Comparison of ENCODE assay signal across 26 cellular contexts in genomic region chr18:48553236-48553635, GRCh38. TPM values are rescaled to one million over a fixed set of nuclear protein-coding genes. Genes with fewer than 3 reads are reported as not detected.
DNase-seq lines count a peak whose midpoint lies in the region; ATAC-seq, FAIRE-seq and TF ChIP-seq lines count a peak whose summit lies in the region.
"Had no signal": no experiment of that assay in that cellular context is flagged by ENCODE, and none has a peak within 500 bp of the region (broad histone marks: within the 10 kb centered on the region; RNA-seq: fewer than 3 reads in every experiment).

No MANE protein-coding gene starts in this region.

- H3K9me3 ChIP-seq in liver (ENCODE audit: control insufficient read depth in 4 of 4, low read length in 3 of 4) (no peaks in the 10 kb centered on the region), HepG2 (ENCODE audit: low read length) (no peaks in the 10 kb centered on the region)
- H3K9me3 ChIP-seq: BLaER1, SJSA1 had no signal

- no peak for DNase-seq in HepG2 (ENCODE audit: low spot score)
- peak; percentile 75 for DNase-seq in epithelial cell of esophagus (ENCODE audit: low read depth)
- DNase-seq in left lobe of liver (ENCODE audit: low spot score): peak; percentile 69
- DNase-seq in cerebellum (ENCODE audit: low spot score): no peak
- DNase-seq in stimulated activated naive CD8-positive, alpha-beta T cell treated with anti-CD3 and anti-CD28 coated beads, Interleukin-15, amount 100 ng/mL, for 72 hours: no peak
- DNase-seq in cortex of kidney (lab: John Stamatoyannopoulos, UW): no peak
- DNase-seq: CD4-positive, CD25-positive, alpha-beta regulatory T cell; DMS153; DND-41; Kasumi-1; NCI-H1105 treated with DMSO at 0.1 percent for 48 hours; NCI-H146; NCI-H1930; NCI-H2107; NCI-H446; NCI-H524 treated with DMSO at 0.1 percent for 48 hours; NCI-H774 had no signal

- in situ Hi-C loops in HepG2 (cut with HindIII; ENCODE audit: extremely low pct_ligation_motif_present, low pct_unique_long_range_greater_than_20kb): no loop called here

- no peak for TF ChIP-seq EP300 in HepG2 (IDR thresholded peaks at IDR 0.05; ENCODE audit: low read depth in 2 of 2, low read length in 2 of 2)
- TF ChIP-seq EP300 in HepG2 (CRISPR knock-in tag; IDR thresholded peaks at IDR 0.05; ENCODE audit: borderline replicate concordance): no peak

- POLR2A ChIA-PET in HepG2 (lab: Yijun Ruan, JAX): no interaction called here

- no peaks in the 10 kb centered on the region for H3K27me3 Mint-ChIP-seq in stimulated activated naive CD8-positive, alpha-beta T cell treated with anti-CD3 and anti-CD28 coated beads, Interleukin-15, amount 100 ng/mL, for 72 hours

- peaks cover 36% of the 10 kb centered on the region for H3K79me2 ChIP-seq in HepG2 (ENCODE audit: insufficient read depth, low read length)

- WGBS in liver: 61% methylated on average over 13 of the region's 13 CpGs
- WGBS in HepG2 (ENCODE audit: low lambda C conversion rate): 96% methylated on average over 13 of the region's 13 CpGs

- no peak overlapping the region for H3K27ac Mint-ChIP-seq in stimulated activated naive CD8-positive, alpha-beta T cell treated with anti-CD3 and anti-CD28 coated beads, Interleukin-15, amount 100 ng/mL, for 72 hours
- H3K27ac Mint-ChIP-seq: CD4-positive, CD25-positive, alpha-beta regulatory T cell had no signal

- TF ChIP-seq CTCF in liver (IDR thresholded peaks at IDR 0.05; ENCODE audit: low read depth, low read length, missing input control) (no peak), HepG2 (CRISPR knock-in tag; IDR thresholded peaks at IDR 0.05) (no peak), epithelial cell of esophagus (IDR thresholded peaks at IDR 0.05; ENCODE audit: insufficient read depth, low read depth, low read length, missing control alignments) (no peak)

- ATAC-seq in HepG2: no peak
- peak; percentile 44 for ATAC-seq in left lobe of liver
- ATAC-seq in stimulated activated naive CD8-positive, alpha-beta T cell treated with anti-CD3 and anti-CD28 coated beads, Interleukin-15, amount 100 ng/mL, for 72 hours: no peak
- ATAC-seq: HCT116, K562, Right ventricle myocardium inferior had no signal

- H3K27ac ChIP-seq in liver (ENCODE audit: low read depth in 1 of 2, low read length in 2 of 2): peak overlapping the region in 1 of 2 donors; percentile 35
- H3K27ac ChIP-seq in HepG2 (ENCODE audit: extremely low read length, insufficient read depth, low read length): no peak overlapping the region
- H3K27ac ChIP-seq: BLaER1, SJSA1 had no signal

- intact Hi-C loops in HepG2 (cut with micrococcal nuclease; ENCODE audit: unreplicated experiment): no loop called here

- no peaks in the 10 kb centered on the region for H3K9me3 Mint-ChIP-seq in stimulated activated naive CD8-positive, alpha-beta T cell treated with anti-CD3 and anti-CD28 coated beads, Interleukin-15, amount 100 ng/mL, for 72 hours

- peaks cover 4 to 37% (median 23%) of the 10 kb centered on the region in 4 donors for H3K4me1 ChIP-seq in liver (ENCODE audit: control insufficient read depth in 4 of 4, insufficient read depth in 4 of 4, low read length in 3 of 4)
- peaks cover 15% of the 10 kb centered on the region for H3K4me1 ChIP-seq in HepG2 (ENCODE audit: insufficient read depth, low read length)

- no TSS peak for BruUV-seq in HepG2 (replicated peaks; lab: Mats Ljungman, UMichigan)

- no peak overlapping the region for H3K4me3 Mint-ChIP-seq in stimulated activated naive CD8-positive, alpha-beta T cell treated with anti-CD3 and anti-CD28 coated beads, Interleukin-15, amount 100 ng/mL, for 72 hours
- H3K4me3 Mint-ChIP-seq: CD4-positive, CD25-positive, alpha-beta regulatory T cell had no signal

- no peaks in the 10 kb centered on the region for H3K36me3 ChIP-seq in liver (ENCODE audit: control insufficient read depth in 4 of 4, insufficient read depth in 3 of 4, low read depth in 1 of 4, low read length in 3 of 4)
- H3K36me3 ChIP-seq in HepG2 (replicated peaks in 1 of 2; ENCODE audit: control insufficient read depth in 1 of 2, insufficient read depth in 2 of 2, low read length in 2 of 2): peaks cover 0 to 23% of the 10 kb centered on the region in 2 experiments; a peak in 3 of 5 replicates

- FAIRE-seq in HepG2 (lab: Jason Lieb, UNC): no peak
- FAIRE-seq: GM12892, H1, K562, RCC 7860 had no signal

- H3K4me2 ChIP-seq in HepG2 (ENCODE audit: low read depth, low read length): no peak overlapping the region
- H3K4me2 ChIP-seq: BLaER1 had no signal

- TF ChIP-seq RAD21 in liver (IDR thresholded peaks at IDR 0.05) (no peak), HepG2 (CRISPR knock-in tag; IDR thresholded peaks at IDR 0.05) (no peak)

- TF ChIP-seq POLR2A in HepG2 (IDR thresholded peaks at IDR 0.05; ENCODE audit: insufficient read depth in 1 of 2, low read depth in 2 of 2, low read length in 2 of 2): no peak

- no peaks in the 10 kb centered on the region for H4K20me1 ChIP-seq in HepG2 (ENCODE audit: insufficient read depth, low read length)

- H3K9ac ChIP-seq in liver (ENCODE audit: low read depth in 1 of 2, low read length in 2 of 2) (no peak overlapping the region), HepG2 (ENCODE audit: insufficient read depth, low read depth, low read length) (no peak overlapping the region)
- H3K9ac ChIP-seq: BLaER1 had no signal

- H3K27me3 ChIP-seq in liver (ENCODE audit: control insufficient read depth in 4 of 4, insufficient read depth in 4 of 4, low read length in 3 of 4) (no peaks in the 10 kb centered on the region), HepG2 (ENCODE audit: control insufficient read depth in 1 of 2, insufficient read depth in 2 of 2, low read length in 2 of 2) (no peaks in the 10 kb centered on the region)
- H3K27me3 ChIP-seq: BLaER1, SJSA1 had no signal

- CTCF ChIA-PET in HepG2 (lab: Yijun Ruan, JAX; ENCODE audit: low intra/inter-chr PET ratio, low total read pairs): no interaction called here

- H3K4me3 ChIP-seq in liver (ENCODE audit: low read depth in 1 of 3, low read length in 3 of 3) (no peak overlapping the region), HepG2 (replicated peaks in 1 of 3; ENCODE audit: insufficient read depth in 1 of 3, low read depth in 2 of 3, low read length in 3 of 3) (no peak overlapping the region), epithelial cell of esophagus (ENCODE audit: low read length) (no peak overlapping the region)
- H3K4me3 ChIP-seq: BLaER1, K562, SJSA1 had no signal

- no peaks in the 10 kb centered on the region for H3K4me1 Mint-ChIP-seq in stimulated activated naive CD8-positive, alpha-beta T cell treated with anti-CD3 and anti-CD28 coated beads, Interleukin-15, amount 100 ng/mL, for 72 hours
- H3K4me1 Mint-ChIP-seq: CD4-positive, CD25-positive, alpha-beta regulatory T cell had no signal

- no peak overlapping the region for H2AFZ ChIP-seq in HepG2 (ENCODE audit: low read length)

TF ChIP-seq in liver, 16 proteins besides CTCF, POLR2A, EP300 and RAD21 (continues in another document):
- TF ChIP-seq EGR1 (IDR thresholded peaks at IDR 0.05; ENCODE audit: low read depth in 2 of 2) (no peak), HNF4A (conservative IDR thresholded peaks at IDR 0.05) (peak in 1 of 2 donors; percentile 60), RXRA (IDR thresholded peaks at IDR 0.05) (peak in 1 of 2 donors; percentile 66), TAF1 (conservative IDR thresholded peaks at IDR 0.05) (no peak), GABPA (IDR thresholded peaks at IDR 0.05 in 1 of 2, conservative IDR thresholded peaks at IDR 0.05 in 1 of 2) (peak in 1 of 2 donors; percentile 16), NR2F2 (IDR thresholded peaks at IDR 0.05) (no peak)
- TF ChIP-seq, protein P1, sequence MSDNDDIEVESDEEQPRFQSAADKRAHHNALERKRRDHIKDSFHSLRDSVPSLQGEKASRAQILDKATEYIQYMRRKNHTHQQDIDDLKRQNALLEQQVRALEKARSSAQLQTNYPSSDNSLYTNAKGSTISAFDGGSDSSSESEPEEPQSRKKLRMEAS (IDR thresholded peaks at IDR 0.05): peak; percentile 49

TF ChIP-seq in HepG2, 621 proteins besides CTCF, POLR2A, EP300 and RAD21 (continues in another document):
- no peak for TF ChIP-seq YY1 (IDR thresholded peaks at IDR 0.05; ENCODE audit: insufficient read depth, insufficient replicate concordance, low read depth, low read length)
- TF ChIP-seq ZNF253 (CRISPR knock-in tag; IDR thresholded peaks at IDR 0.05; ENCODE audit: borderline replicate concordance): no peak
- TF ChIP-seq ZBTB21 (CRISPR knock-in tag; IDR thresholded peaks at IDR 0.05): no peak
- no peak for TF ChIP-seq ZNF207 (IDR thresholded peaks at IDR 0.05; ENCODE audit: borderline replicate concordance)

RNA-seq across cellular contexts. Expression of gene CTIF, which starts 14.4 kb away (rescaled TPM):
- total RNA-seq in liver (10 to 100 TPM; 10.6 to 26.7 TPM), HepG2 (2016; rRNA removed; fragmentation: Illumina TruSeq; extraction: Trizol) (13.1 and 18.2 TPM in 2 replicates), left lobe of liver (74.4 TPM), cerebellum (52.4 TPM)
- polyA plus RNA-seq in liver (10 to 100 TPM; 11.2 to 13.3 TPM), HepG2 (2011; rRNA removed) (22.1 and 28.0 TPM in 2 replicates)
- total RNA-seq in HepG2 (2016; cell fraction: cytosol; rRNA removed; fragmentation: Illumina TruSeq; extraction: Trizol; ENCODE audit: low read depth): 4.1 and 4.9 TPM in 2 replicates
- total RNA-seq in HepG2 (2016; cell fraction: insoluble cytoplasmic fraction; rRNA removed; fragmentation: Illumina TruSeq; extraction: Trizol): 10.5 and 19.8 TPM in 2 replicates
- 7.0 and 7.8 TPM in 2 replicates for total RNA-seq in HepG2 (2016; cell fraction: membrane; rRNA removed; fragmentation: Illumina TruSeq; extraction: Trizol)
- total RNA-seq in HepG2 (2016; cell fraction: nucleus; rRNA removed; fragmentation: Illumina TruSeq; extraction: Trizol): 22.7 and 28.6 TPM in 2 replicates
- polyA plus RNA-seq in HepG2 (2011; cell fraction: cytosol; rRNA removed): 5.6 and 9.5 TPM in 2 replicates
- polyA plus RNA-seq in HepG2 (2011; cell fraction: nucleus; rRNA removed): 92.5 and 147 TPM in 2 replicates
- polyA plus RNA-seq in HepG2 (2012): 14.2 and 17.3 TPM in 2 replicates
- polyA plus RNA-seq in HepG2 (2016; cell fraction: cytosol; fragmentation: Illumina TruSeq; extraction: Trizol; ENCODE audit: low read depth): 2.1 and 2.2 TPM in 2 replicates
- polyA plus RNA-seq in HepG2 (2016; cell fraction: insoluble cytoplasmic fraction; fragmentation: Illumina TruSeq; extraction: Trizol; ENCODE audit: low read depth): 12.5 and 14.6 TPM in 2 replicates
- polyA plus RNA-seq in HepG2 (2016; cell fraction: membrane; fragmentation: Illumina TruSeq; extraction: Trizol; ENCODE audit: low read depth): 6.0 and 6.2 TPM in 2 replicates
- polyA plus RNA-seq in HepG2 (2016; cell fraction: nucleus; fragmentation: Illumina TruSeq; extraction: Trizol; ENCODE audit: insufficient read depth, low read depth): 62.2 and 63.8 TPM in 2 replicates
- 14.1 and 41.2 TPM in 2 replicates for polyA minus RNA-seq in HepG2 (2011; rRNA and poly(A)+ RNA removed; ENCODE audit: low replicate concordance)
- polyA minus RNA-seq in HepG2 (2011; cell fraction: cytosol; rRNA and poly(A)+ RNA removed): 7.6 and 10.5 TPM in 2 replicates
- 27.8 and 33.2 TPM in 2 replicates for polyA minus RNA-seq in HepG2 (2011; cell fraction: nucleus; rRNA and poly(A)+ RNA removed)

Comparison
In these comparisons a context has a peak if more than half of its experiments do, and no peak if none do; other contexts are left out.
1. DNase-seq: peak in epithelial cell of esophagus (single experiment) and left lobe of liver (single experiment); none in HepG2 (single experiment), cerebellum (single experiment), stimulated activated naive CD8-positive, alpha-beta T cell treated with anti-CD3 and anti-CD28 coated beads, Interleukin-15, amount 100 ng/mL, for 72 hours (0 of 2) and cortex of kidney (single experiment).